In the genomic region with DNA sequence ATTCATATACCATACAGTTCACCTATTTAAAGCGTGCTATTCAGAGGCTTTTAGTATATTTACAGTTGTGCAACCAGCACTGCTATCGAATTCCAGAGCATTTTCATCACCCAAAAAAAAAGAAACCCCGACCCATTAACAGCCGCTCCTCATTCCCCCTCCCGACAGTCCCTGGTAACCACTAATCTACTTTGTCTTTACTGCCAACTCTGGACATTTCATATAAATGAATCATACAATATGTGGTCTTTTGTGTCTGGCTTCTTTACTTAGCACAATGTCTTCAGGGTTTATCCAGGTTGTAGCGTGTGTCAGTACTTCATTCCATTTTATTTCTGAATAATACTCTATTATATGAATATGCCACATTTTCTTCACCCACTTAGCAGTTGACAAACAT, we compare ENCODE assay signal across 14 cellular contexts. TPM values are rescaled to one million over a fixed set of nuclear protein-coding genes. Genes with fewer than 3 reads are reported as not detected.
DNase-seq lines count a peak whose midpoint lies in the region; ATAC-seq, FAIRE-seq and TF ChIP-seq lines count a peak whose summit lies in the region.
"Had no signal": no experiment of that assay in that cellular context is flagged by ENCODE, and none has a peak within 500 bp of the region (broad histone marks: within the 10 kb centered on the region; RNA-seq: fewer than 3 reads in every experiment).

No MANE protein-coding gene starts in this region.

- no peaks in the 10 kb centered on the region for H4K20me1 ChIP-seq in osteoblast (ENCODE audit: insufficient read depth, low read length)

- no peaks in the 10 kb centered on the region for H3K4me1 Mint-ChIP-seq in naive thymus-derived CD8-positive, alpha-beta T cell
- H3K4me1 Mint-ChIP-seq: activated naive CD4-positive, alpha-beta T cell treated with anti-CD3 and anti-CD28 coated beads, Interleukin-2, amount 10 ng/mL, durations not matched to agents 7 days and 5 days had no signal

- H3K4me3 ChIP-seq in Panc1 (ENCODE audit: low read depth in 2 of 2, low read length in 2 of 2), result no peak overlapping the region
- no peak overlapping the region for H3K4me3 ChIP-seq in osteoblast (ENCODE audit: insufficient read depth, low read length)
- H3K4me3 ChIP-seq: uterus had no signal

- H3K4me3 Mint-ChIP-seq in naive thymus-derived CD8-positive, alpha-beta T cell, result no peak overlapping the region
- H3K4me3 Mint-ChIP-seq: activated naive CD4-positive, alpha-beta T cell treated with anti-CD3 and anti-CD28 coated beads, Interleukin-2, amount 10 ng/mL, durations not matched to agents 7 days and 5 days had no signal

- no TSS peak for BruUV-seq in Panc1 (replicated peaks; lab: Mats Ljungman, UMichigan)

- no peaks in the 10 kb centered on the region for H3K9me3 ChIP-seq in Panc1 (ENCODE audit: control insufficient read depth, insufficient read depth, low read depth, low read length)
- H3K9me3 ChIP-seq in osteoblast (ENCODE audit: low read depth, low read length), result no peaks in the 10 kb centered on the region
- H3K9me3 ChIP-seq: uterus had no signal

- DNase-seq in Caki2 (ENCODE audit: low read depth) (peak; percentile 56), Panc1 (ENCODE audit: low read depth, low spot score) (peak; percentile 24), osteoblast (ENCODE audit: insufficient read length, low spot score, missing footprints) (no peak), frontal cortex (ENCODE audit: low spot score in 2 of 2) (no peak)
- no peak for DNase-seq in naive thymus-derived CD8-positive, alpha-beta T cell
- DNase-seq: activated CD4-positive, alpha-beta T cell treated with anti-CD3 and anti-CD28 coated beads, Interleukin-2, amount 50 U/mL, for 4 hours; activated naive CD4-positive, alpha-beta T cell treated with anti-CD3 and anti-CD28 coated beads, Interleukin-2, amount 10 ng/mL, durations not matched to agents 7 days and 5 days; COR-L47; Kasumi-1; NCI-H510A; uterus had no signal

- in situ Hi-C loops in Caki2 (cut with HindIII; ENCODE audit: low pct_unique_long_range_greater_than_20kb, low sequenced_read_pairs), result no loop called here
- in situ Hi-C loops in Panc1 (cut with HindIII; ENCODE audit: low pct_unique_long_range_greater_than_20kb, low sequenced_read_pairs), result no loop called here

- H2AFZ ChIP-seq in osteoblast (ENCODE audit: low read length), result no peak overlapping the region

- ATAC-seq in Panc1, result peak; percentile 73
- ATAC-seq in esophagus mucosa, result peak; percentile 56
- ATAC-seq in naive thymus-derived CD8-positive, alpha-beta T cell, result no peak
- no peak for ATAC-seq in HG03469 (IDR thresholded peaks at IDR 0.05; ENCODE audit: unreplicated experiment)
- no peak for ATAC-seq in HG03025 (IDR thresholded peaks at IDR 0.05; ENCODE audit: low FRiP score, unreplicated experiment)

- H3K79me2 ChIP-seq in osteoblast (ENCODE audit: insufficient read depth, low read length), result no peaks in the 10 kb centered on the region

- TF ChIP-seq CTCF in Panc1 (IDR thresholded peaks at IDR 0.05) (no peak), osteoblast (IDR thresholded peaks at IDR 0.05; ENCODE audit: extremely low read depth, low read depth, low read length) (no peak)

- H3K36me3 ChIP-seq in Panc1 (ENCODE audit: control insufficient read depth, insufficient read depth, low read length) (no peaks in the 10 kb centered on the region), osteoblast (ENCODE audit: insufficient read depth, low read length) (no peaks in the 10 kb centered on the region)
- H3K36me3 ChIP-seq: uterus had no signal

- H3K9me3 Mint-ChIP-seq in naive thymus-derived CD8-positive, alpha-beta T cell, result no peaks in the 10 kb centered on the region
- H3K9me3 Mint-ChIP-seq: activated naive CD4-positive, alpha-beta T cell treated with anti-CD3 and anti-CD28 coated beads, Interleukin-2, amount 10 ng/mL, durations not matched to agents 7 days and 5 days had no signal

- CTCF ChIA-PET in Panc1 (lab: Charles Lee), result interaction anchor here (2.0 kb wide), 1 partner anchor 49 kb away, joined by 4 read pairs; no protein-coding TSS in a partner anchor

- H3K27ac ChIP-seq in Panc1 (ENCODE audit: low read length) (no peak overlapping the region), osteoblast (ENCODE audit: low read depth, low read length) (peak overlapping the region; percentile 96)
- H3K27ac ChIP-seq: uterus had no signal

- FAIRE-seq in frontal cortex (lab: Jason Lieb, UNC), result no peak

- H3K27me3 ChIP-seq in Panc1 (ENCODE audit: control insufficient read depth, insufficient read depth, low read length), result peaks cover 7% of the 10 kb centered on the region; the same call in 1 of the 2 replicates
- H3K27me3 ChIP-seq in osteoblast (ENCODE audit: insufficient read depth, low read length), result no peaks in the 10 kb centered on the region
- H3K27me3 ChIP-seq: uterus had no signal

- intact Hi-C loops in Panc1 (cut with micrococcal nuclease; ENCODE audit: unreplicated experiment), result no loop called here

- no peak overlapping the region for H3K27ac Mint-ChIP-seq in naive thymus-derived CD8-positive, alpha-beta T cell
- H3K27ac Mint-ChIP-seq: activated naive CD4-positive, alpha-beta T cell treated with anti-CD3 and anti-CD28 coated beads, Interleukin-2, amount 10 ng/mL, durations not matched to agents 7 days and 5 days had no signal

- peaks cover 6% of the 10 kb centered on the region; the same call in 1 of the 2 replicates for H3K4me1 ChIP-seq in Panc1 (ENCODE audit: control insufficient read depth, insufficient read depth, low read length)
- H3K4me1 ChIP-seq in osteoblast (ENCODE audit: insufficient read depth, low read length), result peaks cover 67% of the 10 kb centered on the region
- H3K4me1 ChIP-seq: uterus had no signal

- peak overlapping the region; percentile 68 for H3K4me2 ChIP-seq in osteoblast (ENCODE audit: insufficient read depth, low read length)

- POLR2A ChIA-PET in Panc1 (lab: Charles Lee), result no interaction called here
- POLR2A ChIA-PET in naive thymus-derived CD8-positive, alpha-beta T cell (lab: Charles Lee), result no interaction called here

- no peaks in the 10 kb centered on the region for H3K36me3 Mint-ChIP-seq in naive thymus-derived CD8-positive, alpha-beta T cell
- H3K36me3 Mint-ChIP-seq: activated naive CD4-positive, alpha-beta T cell treated with anti-CD3 and anti-CD28 coated beads, Interleukin-2, amount 10 ng/mL, durations not matched to agents 7 days and 5 days had no signal

- peaks cover 16 to 47% (median 29%) of the 10 kb centered on the region in 5 donors for H3K27me3 Mint-ChIP-seq in naive thymus-derived CD8-positive, alpha-beta T cell

RNA-seq across cellular contexts. Expression of a gene that starts 23.0 kb away (rescaled TPM):
- not detected in 2 replicates for total RNA-seq in Caki2 (2014; rRNA removed; shearing (Covaris generic); ENCODE audit: low replicate concordance)
- total RNA-seq in Panc1 (2021; ENCODE audit: unreplicated experiment), result 0.10 TPM
- not detected for polyA plus RNA-seq in Panc1 (2012; ENCODE audit: insufficient read length)
- 0.04 TPM for total RNA-seq in esophagus mucosa
- total RNA-seq in osteoblast, result 0.59 and 1.4 TPM in 2 replicates
- total RNA-seq in naive thymus-derived CD8-positive, alpha-beta T cell, result not detected
- not detected for polyA plus RNA-seq in naive thymus-derived CD8-positive, alpha-beta T cell
- not detected for total RNA-seq in frontal cortex

RNA-seq across cellular contexts. Expression of a gene that starts 33.7 kb away (rescaled TPM):
- 10.4 and 19.9 TPM in 2 replicates for total RNA-seq in Caki2 (2014; rRNA removed; shearing (Covaris generic); ENCODE audit: low replicate concordance)
- total RNA-seq in Panc1 (2021; ENCODE audit: unreplicated experiment) (29.0 TPM), esophagus mucosa (9.5 TPM), osteoblast (22.1 and 29.7 TPM in 2 replicates), frontal cortex (3.7 TPM)
- 20.1 TPM for polyA plus RNA-seq in Panc1 (2012; ENCODE audit: insufficient read length)
- total RNA-seq in naive thymus-derived CD8-positive, alpha-beta T cell, result 1 to 10 TPM; 8.0 to 8.3 TPM
- polyA plus RNA-seq in naive thymus-derived CD8-positive, alpha-beta T cell, result 1 to 10 TPM; 2.9 to 3.6 (median 3.0) TPM

Comparison
In these comparisons a context has a peak if more than half of its experiments do, and no peak if none do; other contexts are left out.
1. DNase-seq: peak in Caki2 (single experiment) and Panc1 (single experiment); none in osteoblast (single experiment), naive thymus-derived CD8-positive, alpha-beta T cell (0 of 10) and frontal cortex (0 of 2).
2. ATAC-seq: peak in Panc1 (single experiment) and esophagus mucosa (single experiment); none in naive thymus-derived CD8-positive, alpha-beta T cell (0 of 2), HG03469 (single experiment) and HG03025 (single experiment).